1 cellular context compared by ENCODE assay signal in the genomic region with DNA sequence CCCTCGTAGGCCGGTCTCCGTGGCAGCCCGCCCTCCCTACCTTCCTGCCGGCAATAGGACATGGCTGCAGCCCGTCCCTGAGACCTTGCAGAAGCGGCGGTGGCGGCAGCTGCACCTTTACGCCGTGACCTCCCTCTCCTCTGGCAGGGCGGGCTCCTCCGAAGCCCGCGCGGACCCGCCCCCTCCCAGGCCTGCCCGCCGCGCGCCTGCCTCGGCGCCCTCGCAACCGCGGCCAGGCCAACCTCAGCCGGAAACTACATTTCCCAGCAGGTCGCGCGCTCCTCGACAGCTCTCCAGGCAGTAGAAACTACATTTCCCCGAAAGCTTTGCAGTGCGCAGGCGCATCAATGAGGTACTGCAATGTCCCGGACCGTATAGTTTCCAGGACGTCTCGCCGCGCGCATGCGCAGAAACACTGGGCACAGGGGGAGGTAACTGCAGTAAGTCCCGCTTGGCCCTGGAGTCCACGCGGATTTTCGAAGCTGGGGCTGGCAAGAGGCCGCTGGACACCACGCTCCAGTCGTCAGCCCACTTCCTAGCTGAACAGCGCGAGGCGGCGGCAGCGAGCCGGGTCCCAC.
TF ChIP-seq lines count a peak whose summit lies in the region.

A gene (minus strand): TSS at position 256 of the 578 bp plus-strand sequence. CDS start 194 bp downstream, at position 62.
A gene with protein sequence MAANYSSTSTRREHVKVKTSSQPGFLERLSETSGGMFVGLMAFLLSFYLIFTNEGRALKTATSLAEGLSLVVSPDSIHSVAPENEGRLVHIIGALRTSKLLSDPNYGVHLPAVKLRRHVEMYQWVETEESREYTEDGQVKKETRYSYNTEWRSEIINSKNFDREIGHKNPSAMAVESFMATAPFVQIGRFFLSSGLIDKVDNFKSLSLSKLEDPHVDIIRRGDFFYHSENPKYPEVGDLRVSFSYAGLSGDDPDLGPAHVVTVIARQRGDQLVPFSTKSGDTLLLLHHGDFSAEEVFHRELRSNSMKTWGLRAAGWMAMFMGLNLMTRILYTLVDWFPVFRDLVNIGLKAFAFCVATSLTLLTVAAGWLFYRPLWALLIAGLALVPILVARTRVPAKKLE (plus strand): TSS at position 438 of the 578 bp plus-strand sequence. CDS start 142 bp downstream, outside the sequence.

TF ChIP-seq in HepG2, 621 proteins besides CTCF, POLR2A, EP300 and RAD21 (continued from another document and continues in another):
- TF ChIP-seq, protein P1, sequence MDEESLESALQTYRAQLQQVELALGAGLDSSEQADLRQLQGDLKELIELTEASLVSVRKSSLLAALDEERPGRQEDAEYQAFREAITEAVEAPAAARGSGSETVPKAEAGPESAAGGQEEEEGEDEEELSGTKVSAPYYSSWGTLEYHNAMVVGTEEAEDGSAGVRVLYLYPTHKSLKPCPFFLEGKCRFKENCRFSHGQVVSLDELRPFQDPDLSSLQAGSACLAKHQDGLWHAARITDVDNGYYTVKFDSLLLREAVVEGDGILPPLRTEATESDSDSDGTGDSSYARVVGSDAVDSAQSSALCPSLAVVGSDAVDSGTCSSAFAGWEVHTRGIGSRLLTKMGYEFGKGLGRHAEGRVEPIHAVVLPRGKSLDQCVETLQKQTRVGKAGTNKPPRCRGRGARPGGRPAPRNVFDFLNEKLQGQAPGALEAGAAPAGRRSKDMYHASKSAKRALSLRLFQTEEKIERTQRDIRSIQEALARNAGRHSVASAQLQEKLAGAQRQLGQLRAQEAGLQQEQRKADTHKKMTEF (CRISPR knock-in tag; IDR thresholded peaks at IDR 0.05): peak; percentile 40; the same call in 1 of the 2 replicates
- peak; percentile 65 for TF ChIP-seq IKZF4 (CRISPR knock-in tag; IDR thresholded peaks at IDR 0.05; ENCODE audit: borderline replicate concordance, low read depth, not compliant biosample characterization)
- TF ChIP-seq, protein P2, sequence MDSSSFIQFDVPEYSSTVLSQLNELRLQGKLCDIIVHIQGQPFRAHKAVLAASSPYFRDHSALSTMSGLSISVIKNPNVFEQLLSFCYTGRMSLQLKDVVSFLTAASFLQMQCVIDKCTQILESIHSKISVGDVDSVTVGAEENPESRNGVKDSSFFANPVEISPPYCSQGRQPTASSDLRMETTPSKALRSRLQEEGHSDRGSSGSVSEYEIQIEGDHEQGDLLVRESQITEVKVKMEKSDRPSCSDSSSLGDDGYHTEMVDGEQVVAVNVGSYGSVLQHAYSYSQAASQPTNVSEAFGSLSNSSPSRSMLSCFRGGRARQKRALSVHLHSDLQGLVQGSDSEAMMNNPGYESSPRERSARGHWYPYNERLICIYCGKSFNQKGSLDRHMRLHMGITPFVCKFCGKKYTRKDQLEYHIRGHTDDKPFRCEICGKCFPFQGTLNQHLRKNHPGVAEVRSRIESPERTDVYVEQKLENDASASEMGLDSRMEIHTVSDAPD (CRISPR knock-in tag; IDR thresholded peaks at IDR 0.05): 0 out of 2 replicates have a peak, but pooled peaks have one; percentile 68
- TF ChIP-seq, protein P3, sequence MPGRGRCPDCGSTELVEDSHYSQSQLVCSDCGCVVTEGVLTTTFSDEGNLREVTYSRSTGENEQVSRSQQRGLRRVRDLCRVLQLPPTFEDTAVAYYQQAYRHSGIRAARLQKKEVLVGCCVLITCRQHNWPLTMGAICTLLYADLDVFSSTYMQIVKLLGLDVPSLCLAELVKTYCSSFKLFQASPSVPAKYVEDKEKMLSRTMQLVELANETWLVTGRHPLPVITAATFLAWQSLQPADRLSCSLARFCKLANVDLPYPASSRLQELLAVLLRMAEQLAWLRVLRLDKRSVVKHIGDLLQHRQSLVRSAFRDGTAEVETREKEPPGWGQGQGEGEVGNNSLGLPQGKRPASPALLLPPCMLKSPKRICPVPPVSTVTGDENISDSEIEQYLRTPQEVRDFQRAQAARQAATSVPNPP (CRISPR knock-in tag; IDR thresholded peaks at IDR 0.05): 0 out of 2 replicates have a peak, but pooled peaks have one; percentile 63
- TF ChIP-seq CAMTA2 (CRISPR knock-in tag; IDR thresholded peaks at IDR 0.05; ENCODE audit: borderline replicate concordance): peak; percentile 33; the same call in 1 of the 2 replicates
- TF ChIP-seq, protein P4, sequence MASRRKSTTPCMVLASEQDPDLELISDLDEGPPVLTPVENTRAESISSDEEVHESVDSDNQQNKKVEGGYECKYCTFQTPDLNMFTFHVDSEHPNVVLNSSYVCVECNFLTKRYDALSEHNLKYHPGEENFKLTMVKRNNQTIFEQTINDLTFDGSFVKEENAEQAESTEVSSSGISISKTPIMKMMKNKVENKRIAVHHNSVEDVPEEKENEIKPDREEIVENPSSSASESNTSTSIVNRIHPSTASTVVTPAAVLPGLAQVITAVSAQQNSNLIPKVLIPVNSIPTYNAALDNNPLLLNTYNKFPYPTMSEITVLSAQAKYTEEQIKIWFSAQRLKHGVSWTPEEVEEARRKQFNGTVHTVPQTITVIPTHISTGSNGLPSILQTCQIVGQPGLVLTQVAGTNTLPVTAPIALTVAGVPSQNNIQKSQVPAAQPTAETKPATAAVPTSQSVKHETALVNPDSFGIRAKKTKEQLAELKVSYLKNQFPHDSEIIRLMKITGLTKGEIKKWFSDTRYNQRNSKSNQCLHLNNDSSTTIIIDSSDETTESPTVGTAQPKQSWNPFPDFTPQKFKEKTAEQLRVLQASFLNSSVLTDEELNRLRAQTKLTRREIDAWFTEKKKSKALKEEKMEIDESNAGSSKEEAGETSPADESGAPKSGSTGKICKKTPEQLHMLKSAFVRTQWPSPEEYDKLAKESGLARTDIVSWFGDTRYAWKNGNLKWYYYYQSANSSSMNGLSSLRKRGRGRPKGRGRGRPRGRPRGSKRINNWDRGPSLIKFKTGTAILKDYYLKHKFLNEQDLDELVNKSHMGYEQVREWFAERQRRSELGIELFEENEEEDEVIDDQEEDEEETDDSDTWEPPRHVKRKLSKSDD (CRISPR knock-in tag; IDR thresholded peaks at IDR 0.05; ENCODE audit: low read depth): no peak
- no peak for TF ChIP-seq AHR (CRISPR knock-in tag; IDR thresholded peaks at IDR 0.05)
- TF ChIP-seq PCBP1 (IDR thresholded peaks at IDR 0.05; ENCODE audit: borderline replicate concordance, low read depth, low read length): 0 out of 2 replicates have a peak, but pooled peaks have one; percentile 35
- TF ChIP-seq ZNF367 (CRISPR knock-in tag; IDR thresholded peaks at IDR 0.05; ENCODE audit: borderline replicate concordance): 0 out of 2 replicates have a peak, but pooled peaks have one; percentile 48
- TF ChIP-seq ZNF337 (CRISPR knock-in tag; IDR thresholded peaks at IDR 0.05; ENCODE audit: borderline replicate concordance, low read depth): 0 out of 2 replicates have a peak, but pooled peaks have one; percentile 68
- TF ChIP-seq, protein P5, sequence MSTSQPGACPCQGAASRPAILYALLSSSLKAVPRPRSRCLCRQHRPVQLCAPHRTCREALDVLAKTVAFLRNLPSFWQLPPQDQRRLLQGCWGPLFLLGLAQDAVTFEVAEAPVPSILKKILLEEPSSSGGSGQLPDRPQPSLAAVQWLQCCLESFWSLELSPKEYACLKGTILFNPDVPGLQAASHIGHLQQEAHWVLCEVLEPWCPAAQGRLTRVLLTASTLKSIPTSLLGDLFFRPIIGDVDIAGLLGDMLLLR (CRISPR knock-in tag; IDR thresholded peaks at IDR 0.05): 0 out of 2 replicates have a peak, but pooled peaks have one; percentile 60
- TF ChIP-seq, protein P6, sequence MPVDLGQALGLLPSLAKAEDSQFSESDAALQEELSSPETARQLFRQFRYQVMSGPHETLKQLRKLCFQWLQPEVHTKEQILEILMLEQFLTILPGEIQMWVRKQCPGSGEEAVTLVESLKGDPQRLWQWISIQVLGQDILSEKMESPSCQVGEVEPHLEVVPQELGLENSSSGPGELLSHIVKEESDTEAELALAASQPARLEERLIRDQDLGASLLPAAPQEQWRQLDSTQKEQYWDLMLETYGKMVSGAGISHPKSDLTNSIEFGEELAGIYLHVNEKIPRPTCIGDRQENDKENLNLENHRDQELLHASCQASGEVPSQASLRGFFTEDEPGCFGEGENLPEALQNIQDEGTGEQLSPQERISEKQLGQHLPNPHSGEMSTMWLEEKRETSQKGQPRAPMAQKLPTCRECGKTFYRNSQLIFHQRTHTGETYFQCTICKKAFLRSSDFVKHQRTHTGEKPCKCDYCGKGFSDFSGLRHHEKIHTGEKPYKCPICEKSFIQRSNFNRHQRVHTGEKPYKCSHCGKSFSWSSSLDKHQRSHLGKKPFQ (CRISPR knock-in tag; IDR thresholded peaks at IDR 0.05; ENCODE audit: insufficient replicate concordance): peak; percentile 22
- no peak for TF ChIP-seq SNAI1 (CRISPR knock-in tag; IDR thresholded peaks at IDR 0.05; ENCODE audit: borderline replicate concordance)
- TF ChIP-seq SOX6 (IDR thresholded peaks at IDR 0.05): no peak
- TF ChIP-seq SOX6 (CRISPR knock-in tag; IDR thresholded peaks at IDR 0.05): 0 out of 2 replicates have a peak, but pooled peaks have one; percentile 1
- TF ChIP-seq ZFX (CRISPR knock-in tag; IDR thresholded peaks at IDR 0.05; ENCODE audit: low read depth): peak; percentile 94
- TF ChIP-seq HDAC1 (CRISPR knock-in tag; IDR thresholded peaks at IDR 0.05): peak; percentile 50; the same call in 1 of the 2 replicates
- TF ChIP-seq ZNF569 (CRISPR knock-in tag; IDR thresholded peaks at IDR 0.05; ENCODE audit: borderline replicate concordance): peak; percentile 52; the same call in 1 of the 2 replicates
- TF ChIP-seq GTF2F1 (IDR thresholded peaks at IDR 0.05; ENCODE audit: low read length): no peak
- TF ChIP-seq ZNF335 (CRISPR knock-in tag; IDR thresholded peaks at IDR 0.05): peak; percentile 98
- TF ChIP-seq ZNF547 (CRISPR knock-in tag; IDR thresholded peaks at IDR 0.05): peak; percentile 84
- peak; percentile 95 for TF ChIP-seq IRF2 (CRISPR knock-in tag; IDR thresholded peaks at IDR 0.05)
- 0 out of 2 replicates have a peak, but pooled peaks have one; percentile 39 for TF ChIP-seq MEF2D (CRISPR knock-in tag; IDR thresholded peaks at IDR 0.05)
- TF ChIP-seq ZNF598 (CRISPR knock-in tag; IDR thresholded peaks at IDR 0.05; ENCODE audit: borderline replicate concordance): peak; percentile 86
- TF ChIP-seq CBFB (CRISPR knock-in tag; IDR thresholded peaks at IDR 0.05): peak; percentile 72; the same call in 1 of the 2 replicates
- peak; percentile 81; the same call in 1 of the 2 replicates for TF ChIP-seq YEATS4 (CRISPR knock-in tag; IDR thresholded peaks at IDR 0.05; ENCODE audit: borderline replicate concordance)
- TF ChIP-seq, protein P7, sequence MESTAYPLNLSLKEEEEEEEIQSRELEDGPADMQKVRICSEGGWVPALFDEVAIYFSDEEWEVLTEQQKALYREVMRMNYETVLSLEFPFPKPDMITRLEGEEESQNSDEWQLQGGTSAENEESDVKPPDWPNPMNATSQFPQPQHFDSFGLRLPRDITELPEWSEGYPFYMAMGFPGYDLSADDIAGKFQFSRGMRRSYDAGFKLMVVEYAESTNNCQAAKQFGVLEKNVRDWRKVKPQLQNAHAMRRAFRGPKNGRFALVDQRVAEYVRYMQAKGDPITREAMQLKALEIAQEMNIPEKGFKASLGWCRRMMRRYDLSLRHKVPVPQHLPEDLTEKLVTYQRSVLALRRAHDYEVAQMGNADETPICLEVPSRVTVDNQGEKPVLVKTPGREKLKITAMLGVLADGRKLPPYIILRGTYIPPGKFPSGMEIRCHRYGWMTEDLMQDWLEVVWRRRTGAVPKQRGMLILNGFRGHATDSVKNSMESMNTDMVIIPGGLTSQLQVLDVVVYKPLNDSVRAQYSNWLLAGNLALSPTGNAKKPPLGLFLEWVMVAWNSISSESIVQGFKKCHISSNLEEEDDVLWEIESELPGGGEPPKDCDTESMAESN (CRISPR knock-in tag; conservative IDR thresholded peaks at IDR 0.05): peak; percentile 79
- TF ChIP-seq, protein P8, sequence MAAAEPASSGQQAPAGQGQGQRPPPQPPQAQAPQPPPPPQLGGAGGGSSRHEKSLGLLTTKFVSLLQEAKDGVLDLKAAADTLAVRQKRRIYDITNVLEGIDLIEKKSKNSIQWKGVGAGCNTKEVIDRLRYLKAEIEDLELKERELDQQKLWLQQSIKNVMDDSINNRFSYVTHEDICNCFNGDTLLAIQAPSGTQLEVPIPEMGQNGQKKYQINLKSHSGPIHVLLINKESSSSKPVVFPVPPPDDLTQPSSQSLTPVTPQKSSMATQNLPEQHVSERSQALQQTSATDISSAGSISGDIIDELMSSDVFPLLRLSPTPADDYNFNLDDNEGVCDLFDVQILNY (CRISPR knock-in tag; conservative IDR thresholded peaks at IDR 0.05): peak; percentile 57
- TF ChIP-seq SP2 (CRISPR knock-in tag; IDR thresholded peaks at IDR 0.05): no peak
- no peak for TF ChIP-seq ZNF878 (CRISPR knock-in tag; IDR thresholded peaks at IDR 0.05)
- peak; percentile 24; the same call in 1 of the 2 replicates for TF ChIP-seq ZNF777 (CRISPR knock-in tag; IDR thresholded peaks at IDR 0.05)
- TF ChIP-seq MXD4 (CRISPR knock-in tag; IDR thresholded peaks at IDR 0.05): 0 out of 2 replicates have a peak, but pooled peaks have one; percentile 22
- TF ChIP-seq NR2F2 (IDR thresholded peaks at IDR 0.05; ENCODE audit: borderline replicate concordance, low read depth): peak; percentile 48; the same call in 1 of the 2 replicates
- TF ChIP-seq, protein P9, sequence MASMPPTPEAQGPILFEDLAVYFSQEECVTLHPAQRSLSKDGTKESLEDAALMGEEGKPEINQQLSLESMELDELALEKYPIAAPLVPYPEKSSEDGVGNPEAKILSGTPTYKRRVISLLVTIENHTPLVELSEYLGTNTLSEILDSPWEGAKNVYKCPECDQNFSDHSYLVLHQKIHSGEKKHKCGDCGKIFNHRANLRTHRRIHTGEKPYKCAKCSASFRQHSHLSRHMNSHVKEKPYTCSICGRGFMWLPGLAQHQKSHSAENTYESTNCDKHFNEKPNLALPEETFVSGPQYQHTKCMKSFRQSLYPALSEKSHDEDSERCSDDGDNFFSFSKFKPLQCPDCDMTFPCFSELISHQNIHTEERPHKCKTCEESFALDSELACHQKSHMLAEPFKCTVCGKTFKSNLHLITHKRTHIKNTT (CRISPR knock-in tag; IDR thresholded peaks at IDR 0.05): 0 out of 2 replicates have a peak, but pooled peaks have one; percentile 77
- TF ChIP-seq ZNF839 (CRISPR knock-in tag; IDR thresholded peaks at IDR 0.05; ENCODE audit: borderline replicate concordance): no peak
- TF ChIP-seq ARNT2 (CRISPR knock-in tag; IDR thresholded peaks at IDR 0.05; ENCODE audit: low read depth): peak; percentile 8; the same call in 1 of the 2 replicates
- TF ChIP-seq SNAPC2 (CRISPR knock-in tag; IDR thresholded peaks at IDR 0.05): no peak
- 0 out of 2 replicates have a peak, but pooled peaks have one; percentile 34 for TF ChIP-seq ZBTB42 (CRISPR knock-in tag; IDR thresholded peaks at IDR 0.05)
- no peak for TF ChIP-seq ZNF543 (CRISPR knock-in tag; IDR thresholded peaks at IDR 0.05)
- TF ChIP-seq RXRA (CRISPR knock-in tag; IDR thresholded peaks at IDR 0.05): no peak
- TF ChIP-seq, protein P10, sequence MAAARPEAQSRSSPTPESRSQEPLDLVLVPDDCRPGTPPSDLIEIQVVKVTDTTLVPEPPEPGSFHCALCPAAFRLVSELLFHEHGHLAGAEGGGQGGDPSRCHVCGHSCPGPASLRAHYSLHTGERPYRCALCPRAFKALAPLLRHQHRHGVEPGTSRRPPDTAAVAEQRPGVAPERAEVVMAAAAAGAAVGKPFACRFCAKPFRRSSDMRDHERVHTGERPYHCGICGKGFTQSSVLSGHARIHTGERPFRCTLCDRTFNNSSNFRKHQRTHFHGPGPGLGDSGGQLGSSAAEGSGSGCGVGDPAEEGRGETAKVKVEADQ (CRISPR knock-in tag; IDR thresholded peaks at IDR 0.05; ENCODE audit: borderline replicate concordance): peak; percentile 83; the same call in 1 of the 2 replicates
- TF ChIP-seq ISX (CRISPR knock-in tag; conservative IDR thresholded peaks at IDR 0.05): 0 out of 2 replicates have a peak, but pooled peaks have one; percentile 26
- TF ChIP-seq CREB1 (IDR thresholded peaks at IDR 0.05): peak; percentile 32; the same call in 1 of the 2 replicates
- no peak for TF ChIP-seq CREB1 (CRISPR knock-in tag; IDR thresholded peaks at IDR 0.05)
- TF ChIP-seq ZNF34 (CRISPR knock-in tag; IDR thresholded peaks at IDR 0.05; ENCODE audit: borderline replicate concordance): peak; percentile 86
